In genomic region chr7:131107343-131108211, GRCh38 we compare ENCODE assay signal across 1 cellular context.
TF ChIP-seq lines count a peak whose summit lies in the region.

No MANE protein-coding gene starts in this region.

TF ChIP-seq in K562, 482 proteins besides CTCF, POLR2A, EP300 and RAD21 (continued from another document and continues in another):
- TF ChIP-seq SMAD3 (CRISPR knock-in tag; conservative IDR thresholded peaks at IDR 0.05), result no peak
- peak; percentile 64; the same call in 1 of the 2 replicates for TF ChIP-seq ZBTB2 (IDR thresholded peaks at IDR 0.05)
- no peak for TF ChIP-seq NONO (IDR thresholded peaks at IDR 0.05; ENCODE audit: low read depth in 2 of 2, low read length in 1 of 2)
- no peak for TF ChIP-seq ATF3 (IDR thresholded peaks at IDR 0.05)
- no peak for TF ChIP-seq ATF3 (CRISPR knock-in tag; conservative IDR thresholded peaks at IDR 0.05)
- no peak for TF ChIP-seq LCOR (CRISPR knock-in tag; IDR thresholded peaks at IDR 0.05)
- TF ChIP-seq ZSCAN32 (CRISPR knock-in tag; IDR thresholded peaks at IDR 0.05), result no peak
- TF ChIP-seq, protein P1, sequence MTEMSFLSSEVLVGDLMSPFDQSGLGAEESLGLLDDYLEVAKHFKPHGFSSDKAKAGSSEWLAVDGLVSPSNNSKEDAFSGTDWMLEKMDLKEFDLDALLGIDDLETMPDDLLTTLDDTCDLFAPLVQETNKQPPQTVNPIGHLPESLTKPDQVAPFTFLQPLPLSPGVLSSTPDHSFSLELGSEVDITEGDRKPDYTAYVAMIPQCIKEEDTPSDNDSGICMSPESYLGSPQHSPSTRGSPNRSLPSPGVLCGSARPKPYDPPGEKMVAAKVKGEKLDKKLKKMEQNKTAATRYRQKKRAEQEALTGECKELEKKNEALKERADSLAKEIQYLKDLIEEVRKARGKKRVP (CRISPR knock-in tag; IDR thresholded peaks at IDR 0.05), result peak; percentile 7; the same call in 1 of the 2 replicates
- no peak for TF ChIP-seq ZNF134 (CRISPR knock-in tag; conservative IDR thresholded peaks at IDR 0.05)
- TF ChIP-seq CBX8 (IDR thresholded peaks at IDR 0.05; ENCODE audit: borderline replicate concordance, extremely low read depth, low read depth, low read length, poor library complexity, severe bottlenecking), result no peak
- no peak for TF ChIP-seq SRSF3 (IDR thresholded peaks at IDR 0.05; ENCODE audit: insufficient read depth, low read length)
- TF ChIP-seq ZC3H4 (CRISPR knock-in tag; IDR thresholded peaks at IDR 0.05; ENCODE audit: borderline replicate concordance), result no peak; the same call in 1 of the 2 replicates
- peak; percentile 60; the same call in 1 of the 2 replicates for TF ChIP-seq CTBP1 (IDR thresholded peaks at IDR 0.05; ENCODE audit: borderline replicate concordance)
- no peak for TF ChIP-seq CBX5 (IDR thresholded peaks at IDR 0.05; ENCODE audit: borderline replicate concordance, low read depth)
- TF ChIP-seq NUFIP1 (IDR thresholded peaks at IDR 0.05; ENCODE audit: partially characterized antibody), result no peak
- TF ChIP-seq, protein P2, sequence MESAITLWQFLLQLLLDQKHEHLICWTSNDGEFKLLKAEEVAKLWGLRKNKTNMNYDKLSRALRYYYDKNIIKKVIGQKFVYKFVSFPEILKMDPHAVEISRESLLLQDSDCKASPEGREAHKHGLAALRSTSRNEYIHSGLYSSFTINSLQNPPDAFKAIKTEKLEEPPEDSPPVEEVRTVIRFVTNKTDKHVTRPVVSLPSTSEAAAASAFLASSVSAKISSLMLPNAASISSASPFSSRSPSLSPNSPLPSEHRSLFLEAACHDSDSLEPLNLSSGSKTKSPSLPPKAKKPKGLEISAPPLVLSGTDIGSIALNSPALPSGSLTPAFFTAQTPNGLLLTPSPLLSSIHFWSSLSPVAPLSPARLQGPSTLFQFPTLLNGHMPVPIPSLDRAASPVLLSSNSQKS (CRISPR knock-in tag; IDR thresholded peaks at IDR 0.05), result no peak
- no peak for TF ChIP-seq NFXL1 (CRISPR knock-in tag; IDR thresholded peaks at IDR 0.05)
- peak in 1 of 2 experiments; percentile 30; a peak in 3 of 4 replicates for TF ChIP-seq MAZ (CRISPR knock-in tag; conservative IDR thresholded peaks at IDR 0.05 in 1 of 2, IDR thresholded peaks at IDR 0.05 in 1 of 2)
- TF ChIP-seq, protein P3, sequence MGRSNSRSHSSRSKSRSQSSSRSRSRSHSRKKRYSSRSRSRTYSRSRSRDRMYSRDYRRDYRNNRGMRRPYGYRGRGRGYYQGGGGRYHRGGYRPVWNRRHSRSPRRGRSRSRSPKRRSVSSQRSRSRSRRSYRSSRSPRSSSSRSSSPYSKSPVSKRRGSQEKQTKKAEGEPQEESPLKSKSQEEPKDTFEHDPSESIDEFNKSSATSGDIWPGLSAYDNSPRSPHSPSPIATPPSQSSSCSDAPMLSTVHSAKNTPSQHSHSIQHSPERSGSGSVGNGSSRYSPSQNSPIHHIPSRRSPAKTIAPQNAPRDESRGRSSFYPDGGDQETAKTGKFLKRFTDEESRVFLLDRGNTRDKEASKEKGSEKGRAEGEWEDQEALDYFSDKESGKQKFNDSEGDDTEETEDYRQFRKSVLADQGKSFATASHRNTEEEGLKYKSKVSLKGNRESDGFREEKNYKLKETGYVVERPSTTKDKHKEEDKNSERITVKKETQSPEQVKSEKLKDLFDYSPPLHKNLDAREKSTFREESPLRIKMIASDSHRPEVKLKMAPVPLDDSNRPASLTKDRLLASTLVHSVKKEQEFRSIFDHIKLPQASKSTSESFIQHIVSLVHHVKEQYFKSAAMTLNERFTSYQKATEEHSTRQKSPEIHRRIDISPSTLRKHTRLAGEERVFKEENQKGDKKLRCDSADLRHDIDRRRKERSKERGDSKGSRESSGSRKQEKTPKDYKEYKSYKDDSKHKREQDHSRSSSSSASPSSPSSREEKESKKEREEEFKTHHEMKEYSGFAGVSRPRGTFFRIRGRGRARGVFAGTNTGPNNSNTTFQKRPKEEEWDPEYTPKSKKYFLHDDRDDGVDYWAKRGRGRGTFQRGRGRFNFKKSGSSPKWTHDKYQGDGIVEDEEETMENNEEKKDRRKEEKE (IDR thresholded peaks at IDR 0.05; ENCODE audit: borderline replicate concordance in 1 of 2, control insufficient read depth in 1 of 2, low read depth in 2 of 2, low read length in 1 of 2), result no peak
- TF ChIP-seq ZNF239 (CRISPR knock-in tag; IDR thresholded peaks at IDR 0.05), result no peak
- TF ChIP-seq ELF1 (tag; IDR thresholded peaks at IDR 0.05), result peak; percentile 45
- TF ChIP-seq, protein P4, sequence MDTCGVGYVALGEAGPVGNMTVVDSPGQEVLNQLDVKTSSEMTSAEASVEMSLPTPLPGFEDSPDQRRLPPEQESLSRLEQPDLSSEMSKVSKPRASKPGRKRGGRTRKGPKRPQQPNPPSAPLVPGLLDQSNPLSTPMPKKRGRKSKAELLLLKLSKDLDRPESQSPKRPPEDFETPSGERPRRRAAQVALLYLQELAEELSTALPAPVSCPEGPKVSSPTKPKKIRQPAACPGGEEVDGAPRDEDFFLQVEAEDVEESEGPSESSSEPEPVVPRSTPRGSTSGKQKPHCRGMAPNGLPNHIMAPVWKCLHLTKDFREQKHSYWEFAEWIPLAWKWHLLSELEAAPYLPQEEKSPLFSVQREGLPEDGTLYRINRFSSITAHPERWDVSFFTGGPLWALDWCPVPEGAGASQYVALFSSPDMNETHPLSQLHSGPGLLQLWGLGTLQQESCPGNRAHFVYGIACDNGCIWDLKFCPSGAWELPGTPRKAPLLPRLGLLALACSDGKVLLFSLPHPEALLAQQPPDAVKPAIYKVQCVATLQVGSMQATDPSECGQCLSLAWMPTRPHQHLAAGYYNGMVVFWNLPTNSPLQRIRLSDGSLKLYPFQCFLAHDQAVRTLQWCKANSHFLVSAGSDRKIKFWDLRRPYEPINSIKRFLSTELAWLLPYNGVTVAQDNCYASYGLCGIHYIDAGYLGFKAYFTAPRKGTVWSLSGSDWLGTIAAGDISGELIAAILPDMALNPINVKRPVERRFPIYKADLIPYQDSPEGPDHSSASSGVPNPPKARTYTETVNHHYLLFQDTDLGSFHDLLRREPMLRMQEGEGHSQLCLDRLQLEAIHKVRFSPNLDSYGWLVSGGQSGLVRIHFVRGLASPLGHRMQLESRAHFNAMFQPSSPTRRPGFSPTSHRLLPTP (IDR thresholded peaks at IDR 0.05; ENCODE audit: borderline replicate concordance, extremely low read depth, insufficient read length), result no peak
- TF ChIP-seq MEF2A (IDR thresholded peaks at IDR 0.05; ENCODE audit: control insufficient read depth, low read depth, low read length), result no peak
- TF ChIP-seq PHTF2 (CRISPR knock-in tag; IDR thresholded peaks at IDR 0.05), result no peak
- TF ChIP-seq GATA2 (CRISPR knock-in tag; IDR thresholded peaks at IDR 0.05), result no peak
- TF ChIP-seq ZNF12 (CRISPR knock-in tag; IDR thresholded peaks at IDR 0.05), result peak; percentile 74
- no peak for TF ChIP-seq ZNF717 (CRISPR knock-in tag; IDR thresholded peaks at IDR 0.05)
- no peak for TF ChIP-seq MCM5 (IDR thresholded peaks at IDR 0.05; ENCODE audit: low read depth)
- TF ChIP-seq, protein P5, sequence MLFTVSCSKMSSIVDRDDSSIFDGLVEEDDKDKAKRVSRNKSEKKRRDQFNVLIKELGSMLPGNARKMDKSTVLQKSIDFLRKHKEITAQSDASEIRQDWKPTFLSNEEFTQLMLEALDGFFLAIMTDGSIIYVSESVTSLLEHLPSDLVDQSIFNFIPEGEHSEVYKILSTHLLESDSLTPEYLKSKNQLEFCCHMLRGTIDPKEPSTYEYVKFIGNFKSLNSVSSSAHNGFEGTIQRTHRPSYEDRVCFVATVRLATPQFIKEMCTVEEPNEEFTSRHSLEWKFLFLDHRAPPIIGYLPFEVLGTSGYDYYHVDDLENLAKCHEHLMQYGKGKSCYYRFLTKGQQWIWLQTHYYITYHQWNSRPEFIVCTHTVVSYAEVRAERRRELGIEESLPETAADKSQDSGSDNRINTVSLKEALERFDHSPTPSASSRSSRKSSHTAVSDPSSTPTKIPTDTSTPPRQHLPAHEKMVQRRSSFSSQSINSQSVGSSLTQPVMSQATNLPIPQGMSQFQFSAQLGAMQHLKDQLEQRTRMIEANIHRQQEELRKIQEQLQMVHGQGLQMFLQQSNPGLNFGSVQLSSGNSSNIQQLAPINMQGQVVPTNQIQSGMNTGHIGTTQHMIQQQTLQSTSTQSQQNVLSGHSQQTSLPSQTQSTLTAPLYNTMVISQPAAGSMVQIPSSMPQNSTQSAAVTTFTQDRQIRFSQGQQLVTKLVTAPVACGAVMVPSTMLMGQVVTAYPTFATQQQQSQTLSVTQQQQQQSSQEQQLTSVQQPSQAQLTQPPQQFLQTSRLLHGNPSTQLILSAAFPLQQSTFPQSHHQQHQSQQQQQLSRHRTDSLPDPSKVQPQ (CRISPR knock-in tag; IDR thresholded peaks at IDR 0.05; ENCODE audit: borderline replicate concordance), result no peak
- no peak for TF ChIP-seq NR4A1 (CRISPR knock-in tag; IDR thresholded peaks at IDR 0.05)
- 0 out of 2 replicates have a peak, but pooled peaks have one; percentile 41 for TF ChIP-seq NR4A1 (tag; IDR thresholded peaks at IDR 0.05)
- no peak; the same call in 1 of the 2 replicates for TF ChIP-seq PHB (CRISPR knock-in tag; IDR thresholded peaks at IDR 0.05)
- no peak for TF ChIP-seq ILK (tag; IDR thresholded peaks at IDR 0.05; ENCODE audit: borderline replicate concordance, low read depth)
- TF ChIP-seq ZKSCAN1 (IDR thresholded peaks at IDR 0.05; ENCODE audit: low read depth, low read length), result 0 out of 2 replicates have a peak, but pooled peaks have one; percentile 27
- no peak; the same call in 1 of the 2 replicates for TF ChIP-seq SMAD4 (CRISPR knock-in tag; conservative IDR thresholded peaks at IDR 0.05)
- no peak for TF ChIP-seq SP2 (IDR thresholded peaks at IDR 0.05; ENCODE audit: extremely low read depth, low read depth, low read length, poor library complexity, severe bottlenecking)
- no peak for TF ChIP-seq TGIF2 (CRISPR knock-in tag; IDR thresholded peaks at IDR 0.05)
- no peak for TF ChIP-seq U2AF2 (optimal IDR thresholded peaks at IDR 0.05; ENCODE audit: low read depth, low read length)
- TF ChIP-seq, protein P6, sequence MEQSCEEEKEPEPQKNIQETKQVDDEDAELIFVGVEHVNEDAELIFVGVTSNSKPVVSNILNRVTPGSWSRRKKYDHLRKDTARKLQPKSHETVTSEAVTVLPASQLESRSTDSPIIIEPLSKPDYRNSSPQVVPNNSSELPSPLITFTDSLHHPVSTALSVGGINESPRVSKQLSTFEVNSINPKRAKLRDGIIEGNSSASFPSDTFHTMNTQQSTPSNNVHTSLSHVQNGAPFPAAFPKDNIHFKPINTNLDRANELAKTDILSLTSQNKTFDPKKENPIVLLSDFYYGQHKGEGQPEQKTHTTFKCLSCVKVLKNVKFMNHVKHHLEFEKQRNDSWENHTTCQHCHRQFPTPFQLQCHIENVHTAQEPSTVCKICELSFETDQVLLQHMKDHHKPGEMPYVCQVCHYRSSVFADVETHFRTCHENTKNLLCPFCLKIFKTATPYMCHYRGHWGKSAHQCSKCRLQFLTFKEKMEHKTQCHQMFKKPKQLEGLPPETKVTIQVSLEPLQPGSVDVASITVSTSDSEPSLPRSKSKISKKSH (CRISPR knock-in tag; IDR thresholded peaks at IDR 0.05), result no peak
- no peak for TF ChIP-seq MCM7 (IDR thresholded peaks at IDR 0.05)
- no peak for TF ChIP-seq NFE2L1 (tag; IDR thresholded peaks at IDR 0.05; ENCODE audit: borderline replicate concordance, low read depth)
- peak; percentile 87 for TF ChIP-seq RBBP5 (IDR thresholded peaks at IDR 0.05; ENCODE audit: borderline replicate concordance, insufficient read depth, low read length, poor library complexity, severe bottlenecking)
- peak; percentile 44 for TF ChIP-seq SP1 (CRISPR knock-in tag; IDR thresholded peaks at IDR 0.05)
- no peak for TF ChIP-seq ZNF398 (CRISPR knock-in tag; IDR thresholded peaks at IDR 0.05)
- peak; percentile 86 for TF ChIP-seq HMGN3 (IDR thresholded peaks at IDR 0.05; ENCODE audit: borderline replicate concordance, extremely low read depth, insufficient read length, low read depth, low read length)
- TF ChIP-seq FOXK2 (conservative IDR thresholded peaks at IDR 0.05 in 1 of 2, IDR thresholded peaks at IDR 0.05 in 1 of 2; ENCODE audit: low read depth in 2 of 2), result peak; percentile 94 to 96
- no peak for TF ChIP-seq MCM2 (IDR thresholded peaks at IDR 0.05; ENCODE audit: low read depth)
- no peak for TF ChIP-seq ETS2 (tag; IDR thresholded peaks at IDR 0.05; ENCODE audit: borderline replicate concordance, poor library complexity, severe bottlenecking)
- TF ChIP-seq DDX20 (tag; IDR thresholded peaks at IDR 0.05; ENCODE audit: low read depth), result no peak
- no peak for TF ChIP-seq ZZZ3 (IDR thresholded peaks at IDR 0.05)
- peak; percentile 28; the same call in 1 of the 2 replicates for TF ChIP-seq MTA1 (IDR thresholded peaks at IDR 0.05; ENCODE audit: borderline replicate concordance)
- no peak for TF ChIP-seq ZNF224 (CRISPR knock-in tag; IDR thresholded peaks at IDR 0.05)
- TF ChIP-seq LEF1 (IDR thresholded peaks at IDR 0.05), result no peak
- TF ChIP-seq NFE2 (IDR thresholded peaks at IDR 0.05; ENCODE audit: low read depth), result 0 out of 2 replicates have a peak, but pooled peaks have one; percentile 1
